In the genomic region with DNA sequence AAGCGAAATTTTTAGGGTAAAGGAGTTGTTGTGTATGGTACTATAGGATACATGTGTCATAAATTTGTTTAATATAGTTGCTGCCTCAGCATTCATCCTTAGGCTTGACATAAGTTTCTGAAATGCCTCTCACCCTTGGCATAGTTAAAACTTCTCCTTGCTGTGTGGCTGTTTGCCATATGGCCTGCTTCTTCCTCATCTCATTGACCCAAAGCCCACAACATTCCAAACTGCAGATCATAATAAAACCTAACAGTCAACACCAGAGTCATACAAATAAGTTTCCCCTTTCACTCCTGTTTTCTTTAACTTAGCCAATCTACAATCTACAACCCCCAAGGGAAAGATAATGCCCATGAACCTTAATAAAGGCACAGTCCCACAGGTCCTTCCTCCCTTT, we compare ENCODE assay signal across 19 cellular contexts.
DNase-seq lines count a peak whose midpoint lies in the region; ATAC-seq, FAIRE-seq and TF ChIP-seq lines count a peak whose summit lies in the region.
"Had no signal": no experiment of that assay in that cellular context is flagged by ENCODE, and none has a peak within 500 bp of the region (broad histone marks: within the 10 kb centered on the region; RNA-seq: fewer than 3 reads in every experiment).

No MANE protein-coding gene starts in this region.

- H3K27ac ChIP-seq in PC-3 (ENCODE audit: low read length) (peak overlapping the region; percentile 18; the same call in 1 of the 2 replicates), fibroblast of lung (ENCODE audit: insufficient read depth, low read length) (no peak overlapping the region), neutrophil (peak overlapping the region; percentile 75), kidney (ENCODE audit: low read depth in 2 of 2, low read length in 2 of 2) (no peak overlapping the region)
- H3K27ac ChIP-seq: esophagus muscularis mucosa had no signal

- no peak for TF ChIP-seq CTCF in PC-3 (conservative IDR thresholded peaks at IDR 0.05; ENCODE audit: low read depth, low read length)
- TF ChIP-seq CTCF in fibroblast of lung (conservative IDR thresholded peaks at IDR 0.05 in 1 of 2, IDR thresholded peaks at IDR 0.05 in 1 of 2; ENCODE audit: low read depth in 1 of 2, low read length in 2 of 2) = no peak
- no peak for TF ChIP-seq CTCF in neutrophil (IDR thresholded peaks at IDR 0.05)
- TF ChIP-seq CTCF in kidney (IDR thresholded peaks at IDR 0.05; ENCODE audit: borderline replicate concordance, extremely low read depth, insufficient read depth) = no peak
- TF ChIP-seq CTCF in Calu3 (IDR thresholded peaks at IDR 0.05; ENCODE audit: unreplicated experiment) = no peak

- no peak overlapping the region for H2AFZ ChIP-seq in PC-3 (ENCODE audit: low read length)
- H2AFZ ChIP-seq in fibroblast of lung (ENCODE audit: low read length) = no peak overlapping the region

- H3K9ac ChIP-seq in PC-3 (ENCODE audit: low read length) = no peak overlapping the region
- no peak overlapping the region for H3K9ac ChIP-seq in fibroblast of lung (ENCODE audit: insufficient read depth, low read length)
- no peak overlapping the region for H3K9ac ChIP-seq in kidney (ENCODE audit: low read length in 2 of 2)

- peaks cover 10% of the 10 kb centered on the region for H3K4me1 ChIP-seq in PC-3 (ENCODE audit: insufficient read depth, low read length)
- H3K4me1 ChIP-seq in fibroblast of lung (ENCODE audit: control insufficient read depth, extremely low read depth, insufficient read depth, low read length) = no peaks in the 10 kb centered on the region
- peaks cover 23 to 26% of the 10 kb centered on the region in 2 experiments for H3K4me1 ChIP-seq in neutrophil (ENCODE audit: control insufficient read depth in 1 of 2, insufficient read depth in 1 of 2, low read depth in 1 of 2, low read length in 1 of 2)
- peaks cover 0 to 5% of the 10 kb centered on the region in 2 donors for H3K4me1 ChIP-seq in kidney (ENCODE audit: control insufficient read depth in 1 of 2, insufficient read depth in 1 of 2, low read depth in 1 of 2, low read length in 2 of 2)

- H3F3A ChIP-seq in PC-3 (ENCODE audit: low read length, unreplicated experiment) = no peaks in the 10 kb centered on the region

- POLR2A ChIA-PET in PC-3 (lab: Charles Lee; ENCODE audit: unreplicated experiment) = no interaction called here

- no peaks in the 10 kb centered on the region for H3K27me3 ChIP-seq in PC-3 (ENCODE audit: low read length)
- no peaks in the 10 kb centered on the region for H3K27me3 ChIP-seq in fibroblast of lung (ENCODE audit: control insufficient read depth, insufficient read depth, low read length)
- H3K27me3 ChIP-seq in neutrophil = no peaks in the 10 kb centered on the region
- H3K27me3 ChIP-seq in H7 (ENCODE audit: control insufficient read depth, insufficient read depth, low read length) = no peaks in the 10 kb centered on the region
- H3K27me3 ChIP-seq: esophagus muscularis mucosa had no signal

- peak; percentile 69 for ATAC-seq in PC-3

- no peak overlapping the region for H3K27ac Mint-ChIP-seq in Calu3 (ENCODE audit: unreplicated experiment)

- H3K79me2 ChIP-seq in PC-3 (ENCODE audit: low read length) (peaks cover 41% of the 10 kb centered on the region), fibroblast of lung (ENCODE audit: control insufficient read depth, insufficient read depth, low read length) (no peaks in the 10 kb centered on the region)

- H4K20me1 ChIP-seq in PC-3 (ENCODE audit: low read length) (no peaks in the 10 kb centered on the region), fibroblast of lung (ENCODE audit: control insufficient read depth, extremely low read depth, insufficient read depth, low read length) (no peaks in the 10 kb centered on the region)

- DNase-seq in Daoy (ENCODE audit: low read depth) (peak; percentile 7), PC-3 (peak; percentile 58), fibroblast of lung (ENCODE audit: low read depth in 2 of 2) (peak; percentile 62 to 75), kidney (no peak), Calu3 (no peak), hypothalamus (lab: John Stamatoyannopoulos, UW) (no peak), H7 (no peak)
- DNase-seq: activated CD4-positive, alpha-beta T cell treated with anti-CD3 and anti-CD28 coated beads for 4 hours; CD4-positive, CD25-positive, alpha-beta regulatory T cell; cortex of kidney; NCI-H1417; NCI-H526 treated with DMSO at 0.1 percent for 48 hours; RPMI8226; stimulated activated CD4-positive, alpha-beta T cell treated with anti-CD3 and anti-CD28 coated beads, Interleukin-4, amount 100 ng/mL, for 24 hours; T-helper 2 cell had no signal

- CTCF ChIA-PET in PC-3 (lab: Charles Lee) = no interaction called here
- CTCF ChIA-PET in Calu3 (lab: Charles Lee) = interaction anchor here (1.0 kb wide), 1 partner anchor 13 kb away, joined by 3 read pairs; no protein-coding TSS in a partner anchor

- H3K4me1 Mint-ChIP-seq in Calu3 (ENCODE audit: low read depth, unreplicated experiment) = peaks cover 14% of the 10 kb centered on the region

- H3K36me3 Mint-ChIP-seq in Calu3 (ENCODE audit: insufficient read depth, unreplicated experiment) = peaks cover 13% of the 10 kb centered on the region

- peaks cover 5% of the 10 kb centered on the region for H3K9me3 Mint-ChIP-seq in Calu3 (ENCODE audit: low read depth, unreplicated experiment)

- intact Hi-C loops in PC-3 (cut with micrococcal nuclease) = loop anchor here (5.0 kb wide), 1 partner anchor 105 kb away; no protein-coding TSS in a partner anchor
- intact Hi-C loops in kidney (cut with DNase I) = no loop called here
- intact Hi-C loops in Calu3 (cut with micrococcal nuclease; ENCODE audit: unreplicated experiment) = no loop called here

- H3K4me3 ChIP-seq in PC-3 (ENCODE audit: low read length) (no peak overlapping the region), fibroblast of lung (replicated peaks in 1 of 4; ENCODE audit: control extremely low read depth in 1 of 4, insufficient read depth in 1 of 4, low read depth in 3 of 4, low read length in 4 of 4) (no peak overlapping the region), neutrophil (ENCODE audit: low read depth in 1 of 2, low read length in 1 of 2) (no peak overlapping the region), kidney (ENCODE audit: low read length in 2 of 2) (no peak overlapping the region), H7 (ENCODE audit: insufficient read depth, low read depth, low read length) (no peak overlapping the region)
- H3K4me3 ChIP-seq: esophagus muscularis mucosa had no signal

- H3K4me2 ChIP-seq in PC-3 (ENCODE audit: low read length) (peak overlapping the region; percentile 59), fibroblast of lung (ENCODE audit: extremely low read depth, insufficient read depth, low read length) (no peak overlapping the region)

- FAIRE-seq in kidney (lab: Jason Lieb, UNC) = no peak
- FAIRE-seq: G401.6, urothelium cell line had no signal

- H3K9me3 ChIP-seq in PC-3 (ENCODE audit: low read length) (no peaks in the 10 kb centered on the region), fibroblast of lung (ENCODE audit: control insufficient read depth, insufficient read depth, low read depth, low read length) (no peaks in the 10 kb centered on the region), neutrophil (peaks cover 12% of the 10 kb centered on the region), kidney (ENCODE audit: control insufficient read depth in 1 of 2, low read length in 2 of 2) (peaks cover 0 to 5% of the 10 kb centered on the region in 2 donors)
- H3K9me3 ChIP-seq: esophagus muscularis mucosa had no signal

- no peak overlapping the region for H3K4me3 Mint-ChIP-seq in Calu3 (ENCODE audit: low read depth, unreplicated experiment)

- H3K36me3 ChIP-seq in PC-3 (ENCODE audit: low read depth, low read length) (no peaks in the 10 kb centered on the region), fibroblast of lung (ENCODE audit: control insufficient read depth, insufficient read depth, low read length) (no peaks in the 10 kb centered on the region), neutrophil (no peaks in the 10 kb centered on the region), kidney (ENCODE audit: control insufficient read depth in 1 of 2, insufficient read depth in 2 of 2, low read length in 2 of 2) (no peaks in the 10 kb centered on the region), H7 (replicated peaks; ENCODE audit: control insufficient read depth, insufficient read depth, low read length) (no peaks in the 10 kb centered on the region)
- H3K36me3 ChIP-seq: esophagus muscularis mucosa had no signal

- no peaks in the 10 kb centered on the region for H3K27me3 Mint-ChIP-seq in Calu3 (ENCODE audit: unreplicated experiment)
- H3K27me3 Mint-ChIP-seq: CD4-positive, CD25-positive, alpha-beta regulatory T cell had no signal

- BruUV-seq in PC-3 (replicated peaks; lab: Mats Ljungman, UMichigan) = no TSS peak
- no TSS peak for BruUV-seq in Calu3 (replicated peaks; lab: Mats Ljungman, UMichigan)

- H3K9me2 ChIP-seq in PC-3 (replicated peaks; ENCODE audit: low read length) = no peaks in the 10 kb centered on the region

Comparison
In these comparisons a context has a peak if more than half of its experiments do, and no peak if none do; other contexts are left out.
1. DNase-seq: peak in Daoy (single experiment), PC-3 (single experiment) and fibroblast of lung (2 of 2); none in kidney (single experiment), Calu3 (single experiment), hypothalamus (0 of 51) and H7 (single experiment).
2. H3K27ac ChIP-seq: peak in PC-3 (single experiment) and neutrophil (single experiment); none in fibroblast of lung (single experiment) and kidney (0 of 2).